Comparison of ENCODE assay signal across 19 cellular contexts in the genomic region with DNA sequence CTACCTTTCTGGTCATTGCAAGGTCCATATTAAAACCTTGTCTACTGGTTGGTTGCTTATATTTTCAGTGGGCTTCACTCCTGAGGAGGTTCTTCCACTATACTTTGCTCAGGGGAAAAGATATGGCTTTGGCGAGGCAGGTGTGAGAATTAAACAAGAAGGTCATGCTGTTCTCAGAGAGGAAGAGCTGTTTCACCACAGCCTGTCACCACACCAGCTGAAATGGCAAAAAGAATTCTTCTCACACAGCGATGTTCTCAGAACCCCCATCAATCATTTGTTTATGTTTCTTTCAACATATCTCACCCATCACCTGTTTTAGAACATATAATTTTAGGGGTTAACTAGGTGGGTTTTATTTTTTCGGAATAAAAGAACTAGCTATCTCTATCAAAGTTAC. TPM values are rescaled to one million over a fixed set of nuclear protein-coding genes. Genes with fewer than 3 reads are reported as not detected.
DNase-seq lines count a peak whose midpoint lies in the region; ATAC-seq and TF ChIP-seq lines count a peak whose summit lies in the region.
"Had no signal": no experiment of that assay in that cellular context is flagged by ENCODE, and none has a peak within 500 bp of the region (broad histone marks: within the 10 kb centered on the region; RNA-seq: fewer than 3 reads in every experiment).

No MANE protein-coding gene starts in this region.

- no peaks in the 10 kb centered on the region for H3K36me3 ChIP-seq in thymus (ENCODE audit: control insufficient read depth, insufficient read depth)
- H3K36me3 ChIP-seq in lower lobe of right lung: no peaks in the 10 kb centered on the region
- H3K36me3 ChIP-seq: esophagus squamous epithelium, left ventricle myocardium inferior had no signal

- CTCF ChIA-PET in activated CD8-positive, alpha-beta T cell treated with anti-CD3 and anti-CD28 coated beads for 36 hours (lab: Charles Lee): interaction anchor here (0.7 to 1.7 kb wide), 6 partner anchors 15 to 281 kb away, joined by 3 to 5 read pairs (median 3); no protein-coding TSS in a partner anchor

- H3K36me3 Mint-ChIP-seq in activated naive CD4-positive, alpha-beta T cell treated with anti-CD3 and anti-CD28 coated beads, Interleukin-2, amount 50 U/mL, for 24 hours: peaks cover 1% of the 10 kb centered on the region
- peaks cover 5% of the 10 kb centered on the region for H3K36me3 Mint-ChIP-seq in activated CD8-positive, alpha-beta T cell treated with anti-CD3 and anti-CD28 coated beads for 36 hours (ENCODE audit: low read depth)
- no peaks in the 10 kb centered on the region for H3K36me3 Mint-ChIP-seq in type B pancreatic cell

- no peak for DNase-seq in activated naive CD4-positive, alpha-beta T cell treated with anti-CD3 and anti-CD28 coated beads, Interleukin-2, amount 50 U/mL, for 16 hours
- peak; percentile 67 for DNase-seq in activated CD8-positive, alpha-beta T cell treated with anti-CD3 and anti-CD28 coated beads for 36 hours
- DNase-seq in lower lobe of right lung: no peak
- DNase-seq in type B pancreatic cell (ENCODE audit: extremely low spot score, unreplicated experiment): no peak
- DNase-seq in NCI-H2227 (lab: John Stamatoyannopoulos, UW; ENCODE audit: unreplicated experiment): no peak
- DNase-seq: esophagus squamous epithelium; hippocampal formation; IMR-90; left ventricle myocardium inferior; NCI-H1417; NCI-H510A; Right ventricle myocardium superior; stimulated activated CD4-positive, alpha-beta T cell treated with anti-CD3 and anti-CD28 coated beads, Interleukin-2, amount 100 ng/mL, for 48 hours had no signal

- ATAC-seq in HG02884 (IDR thresholded peaks at IDR 0.05; ENCODE audit: unreplicated experiment) (peak; percentile 32), lower lobe of right lung (no peak)
- ATAC-seq in activated CD8-positive, alpha-beta T cell treated with anti-CD3 and anti-CD28 coated beads for 36 hours: peak; percentile 22

- H3K27me3 ChIP-seq in thymus (ENCODE audit: control insufficient read depth, insufficient read depth): no peaks in the 10 kb centered on the region
- H3K27me3 ChIP-seq in lower lobe of right lung (ENCODE audit: low read depth): no peaks in the 10 kb centered on the region
- H3K27me3 ChIP-seq: esophagus squamous epithelium had no signal

- H3K4me1 Mint-ChIP-seq in activated naive CD4-positive, alpha-beta T cell treated with anti-CD3 and anti-CD28 coated beads, Interleukin-2, amount 50 U/mL, for 24 hours: peaks cover 59% of the 10 kb centered on the region
- peaks cover 67% of the 10 kb centered on the region for H3K4me1 Mint-ChIP-seq in activated CD8-positive, alpha-beta T cell treated with anti-CD3 and anti-CD28 coated beads for 36 hours (ENCODE audit: low read depth)
- no peaks in the 10 kb centered on the region for H3K4me1 Mint-ChIP-seq in type B pancreatic cell (ENCODE audit: unreplicated experiment)
- H3K4me1 Mint-ChIP-seq: nephron had no signal

- no peaks in the 10 kb centered on the region for H3K27me3 Mint-ChIP-seq in activated naive CD4-positive, alpha-beta T cell treated with anti-CD3 and anti-CD28 coated beads, Interleukin-2, amount 50 U/mL, for 24 hours
- H3K27me3 Mint-ChIP-seq in activated CD8-positive, alpha-beta T cell treated with anti-CD3 and anti-CD28 coated beads for 36 hours: no peaks in the 10 kb centered on the region
- H3K27me3 Mint-ChIP-seq in type B pancreatic cell: no peaks in the 10 kb centered on the region
- H3K27me3 Mint-ChIP-seq: dendritic cell treated with granulocyte-macrophage colony-stimulating factor and Interleukin-4, amounts not matched to agents 40 ng/mL and 50 ng/mL, for 4 days had no signal

- POLR2A ChIA-PET in activated CD8-positive, alpha-beta T cell treated with anti-CD3 and anti-CD28 coated beads for 36 hours (lab: Charles Lee): interaction anchor here (1.0 to 12.6 kb wide), 6 partner anchors 10 to 79 kb away, joined by 3 to 147 read pairs (median 7); partner anchors contain the start of gene IL7R

- H3K4me3 Mint-ChIP-seq in activated naive CD4-positive, alpha-beta T cell treated with anti-CD3 and anti-CD28 coated beads, Interleukin-2, amount 50 U/mL, for 24 hours: peak overlapping the region; percentile 15
- peak overlapping the region; percentile 38 for H3K4me3 Mint-ChIP-seq in activated CD8-positive, alpha-beta T cell treated with anti-CD3 and anti-CD28 coated beads for 36 hours
- no peak overlapping the region for H3K4me3 Mint-ChIP-seq in type B pancreatic cell
- H3K4me3 Mint-ChIP-seq: dendritic cell treated with granulocyte-macrophage colony-stimulating factor and Interleukin-4, amounts not matched to agents 40 ng/mL and 50 ng/mL, for 4 days; nephron had no signal

- no peak for TF ChIP-seq CTCF in activated CD8-positive, alpha-beta T cell treated with anti-CD3 and anti-CD28 coated beads for 36 hours (IDR thresholded peaks at IDR 0.05)
- TF ChIP-seq CTCF in lower lobe of right lung (IDR thresholded peaks at IDR 0.05) (no peak), type B pancreatic cell (conservative IDR thresholded peaks at IDR 0.05) (no peak)

- H3K4me1 ChIP-seq in thymus (ENCODE audit: control insufficient read depth, insufficient read depth, low read length): peaks cover 43% of the 10 kb centered on the region
- no peaks in the 10 kb centered on the region for H3K4me1 ChIP-seq in lower lobe of right lung
- H3K4me1 ChIP-seq: esophagus squamous epithelium, left ventricle myocardium inferior had no signal

- 2% methylated on average over 3 of the region's 3 CpGs for WGBS in thymus

- H3K27ac Mint-ChIP-seq in activated naive CD4-positive, alpha-beta T cell treated with anti-CD3 and anti-CD28 coated beads, Interleukin-2, amount 50 U/mL, for 24 hours: peak overlapping the region; percentile 44
- peak overlapping the region; percentile 81 for H3K27ac Mint-ChIP-seq in activated CD8-positive, alpha-beta T cell treated with anti-CD3 and anti-CD28 coated beads for 36 hours
- H3K27ac Mint-ChIP-seq in type B pancreatic cell: no peak overlapping the region
- H3K27ac Mint-ChIP-seq: dendritic cell treated with granulocyte-macrophage colony-stimulating factor and Interleukin-4, amounts not matched to agents 40 ng/mL and 50 ng/mL, for 4 days; nephron had no signal

- H3K9me3 ChIP-seq in thymus (ENCODE audit: control insufficient read depth) (no peaks in the 10 kb centered on the region), lower lobe of right lung (peaks cover 2% of the 10 kb centered on the region)
- H3K9me3 ChIP-seq: esophagus squamous epithelium had no signal

- H3K4me3 ChIP-seq in thymus (ENCODE audit: low read length): peak overlapping the region; percentile 1
- H3K4me3 ChIP-seq in lower lobe of right lung: no peak overlapping the region
- H3K4me3 ChIP-seq: esophagus squamous epithelium, left ventricle myocardium inferior had no signal

- intact Hi-C loops in activated CD8-positive, alpha-beta T cell treated with anti-CD3 and anti-CD28 coated beads for 36 hours (cut with micrococcal nuclease): no loop called here
- intact Hi-C loops in lower lobe of right lung (cut with DNase I): no loop called here

- H3K27ac ChIP-seq in thymus (ENCODE audit: low read depth): peak overlapping the region; percentile 64
- no peak overlapping the region for H3K27ac ChIP-seq in lower lobe of right lung
- H3K27ac ChIP-seq: esophagus squamous epithelium, left ventricle myocardium inferior had no signal

- no peaks in the 10 kb centered on the region for H3K9me3 Mint-ChIP-seq in activated naive CD4-positive, alpha-beta T cell treated with anti-CD3 and anti-CD28 coated beads, Interleukin-2, amount 50 U/mL, for 24 hours
- peaks cover 7% of the 10 kb centered on the region for H3K9me3 Mint-ChIP-seq in activated CD8-positive, alpha-beta T cell treated with anti-CD3 and anti-CD28 coated beads for 36 hours
- no peaks in the 10 kb centered on the region for H3K9me3 Mint-ChIP-seq in type B pancreatic cell
- H3K9me3 Mint-ChIP-seq: dendritic cell treated with granulocyte-macrophage colony-stimulating factor and Interleukin-4, amounts not matched to agents 40 ng/mL and 50 ng/mL, for 4 days; nephron had no signal

RNA-seq across cellular contexts. Expression of gene CAPSL, which starts 38.6 kb away (rescaled TPM):
- total RNA-seq in activated CD8-positive, alpha-beta T cell treated with anti-CD3 and anti-CD28 coated beads for 36 hours: under 1 TPM; 0.43 to 0.56 TPM
- polyA plus RNA-seq in thymus: 2.6 TPM
- total RNA-seq in lower lobe of right lung (8.7 TPM), type B pancreatic cell (ENCODE audit: low replicate concordance) (0.45 and 2.3 TPM in 2 replicates)
- total RNA-seq: astrocyte, esophagus squamous epithelium, IMR-90, left ventricle myocardium inferior, Right ventricle myocardium superior had no signal

RNA-seq across cellular contexts. Expression of gene IL7R, which starts 43.1 kb away (rescaled TPM):
- 100 to 1,000 TPM; 136 to 142 TPM for total RNA-seq in activated CD8-positive, alpha-beta T cell treated with anti-CD3 and anti-CD28 coated beads for 36 hours
- polyA plus RNA-seq in thymus: 167 TPM
- 168 TPM for total RNA-seq in lower lobe of right lung
- not detected in 2 replicates for total RNA-seq in type B pancreatic cell (ENCODE audit: low replicate concordance)

Comparison
In these comparisons a context has a peak if more than half of its experiments do, and no peak if none do; other contexts are left out.
1. ATAC-seq: peak in HG02884 (single experiment) and activated CD8-positive, alpha-beta T cell treated with anti-CD3 and anti-CD28 coated beads for 36 hours (single experiment); none in lower lobe of right lung (0 of 2).
2. RNA of gene IL7R, which starts 43.1 kb away (total RNA-seq): 168 TPM in lower lobe of right lung (single experiment) and 136 to 142 TPM in activated CD8-positive, alpha-beta T cell treated with anti-CD3 and anti-CD28 coated beads for 36 hours; not detected in type B pancreatic cell; every median in the first group is over 100 times any median in the second.